19 cellular contexts compared by ENCODE assay signal in the genomic region with DNA sequence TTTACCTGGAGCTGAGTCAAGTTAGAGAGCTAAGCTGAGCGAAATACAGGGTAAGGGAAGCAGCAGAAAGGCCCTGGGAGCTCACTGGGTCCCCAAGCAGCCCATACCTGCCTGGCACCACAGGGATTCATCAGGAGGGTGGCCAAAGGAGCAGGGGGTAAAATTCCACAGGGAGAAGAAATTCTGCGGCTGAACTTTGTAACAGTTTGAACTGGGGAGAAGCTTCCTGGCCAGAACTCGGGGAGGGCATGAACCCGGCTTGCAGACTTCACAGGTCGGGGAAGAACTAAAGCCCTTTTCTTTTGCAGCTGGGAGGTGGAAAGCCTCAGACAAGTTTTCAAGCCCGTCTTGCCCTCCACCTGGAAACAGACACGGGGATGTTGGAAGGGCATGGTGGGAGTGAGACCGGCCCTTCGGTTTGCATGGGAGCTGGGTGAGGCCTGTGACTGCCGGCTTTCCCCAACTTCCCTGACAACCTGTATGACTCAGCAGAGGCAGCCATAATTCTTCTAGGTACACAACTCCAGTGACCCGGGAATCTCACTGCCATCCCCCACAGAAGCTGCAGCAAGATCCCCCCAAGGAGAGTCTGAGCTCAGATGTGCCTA. TPM values are rescaled to one million over a fixed set of nuclear protein-coding genes. Genes with fewer than 3 reads are reported as not detected.
A peak's percentile ranks its signal among the peaks of the same experiment; 100 is the strongest.
DNase-seq lines count a peak whose midpoint lies in the region; ATAC-seq, FAIRE-seq and TF ChIP-seq lines count a peak whose summit lies in the region.
"Had no signal": no experiment of that assay in that cellular context is flagged by ENCODE, and none has a peak within 500 bp of the region (broad histone marks: within the 10 kb centered on the region; RNA-seq: fewer than 3 reads in every experiment).

No MANE protein-coding gene starts in this region.

- H2BK15ac ChIP-seq in H9 (ENCODE audit: low read depth, low read length), result no peak overlapping the region

- H2BK20ac ChIP-seq in H9 (ENCODE audit: low read depth, low read length, poor library complexity, severe bottlenecking), result no peak overlapping the region

- no peak overlapping the region for H4K5ac ChIP-seq in H9 (ENCODE audit: insufficient read length, low read depth, low read length)

- H4K91ac ChIP-seq in H9 (ENCODE audit: insufficient read length, low read depth, low read length), result no peak overlapping the region

- FAIRE-seq in RCC 7860 (lab: Jason Lieb, UNC), result no peak

- H3K18ac ChIP-seq in H9 (ENCODE audit: insufficient read length, low read depth, low read length), result no peak overlapping the region

- no peak overlapping the region for H2BK120ac ChIP-seq in H9 (ENCODE audit: low read depth, low read length, poor library complexity, severe bottlenecking)

- H3K27me3 ChIP-seq in CD4-positive, CD25-positive, alpha-beta regulatory T cell (ENCODE audit: control insufficient read depth, insufficient read depth, low read length), result no peaks in the 10 kb centered on the region
- H3K27me3 ChIP-seq in CD8-positive, alpha-beta T cell (ENCODE audit: insufficient read depth, low read length), result no peaks in the 10 kb centered on the region
- no peaks in the 10 kb centered on the region for H3K27me3 ChIP-seq in H9 (ENCODE audit: insufficient read depth, low read length)
- H3K27me3 ChIP-seq: adrenal gland, BE2C, thyroid gland had no signal

- TF ChIP-seq CTCF in CD8-positive, alpha-beta T cell (IDR thresholded peaks at IDR 0.05), result no peak
- TF ChIP-seq CTCF in H9 (conservative IDR thresholded peaks at IDR 0.05), result no peak

- H3K4me1 ChIP-seq in CD4-positive, CD25-positive, alpha-beta regulatory T cell (ENCODE audit: control insufficient read depth, insufficient read depth, low read length, poor library complexity, severe bottlenecking), result peaks cover 44% of the 10 kb centered on the region
- H3K4me1 ChIP-seq in CD8-positive, alpha-beta T cell (ENCODE audit: insufficient read depth, low read length), result peaks cover 42% of the 10 kb centered on the region
- H3K4me1 ChIP-seq in H9 (ENCODE audit: insufficient read depth, low read length), result no peaks in the 10 kb centered on the region
- H3K4me1 ChIP-seq: adrenal gland, BE2C had no signal

- no peaks in the 10 kb centered on the region for H4K20me1 ChIP-seq in H9 (ENCODE audit: control insufficient read depth, insufficient read depth, insufficient read length)

- H3T11ph ChIP-seq in H9 (ENCODE audit: low read length), result no peak overlapping the region

- H3K36me3 Mint-ChIP-seq in CD4-positive, CD25-positive, alpha-beta regulatory T cell, result peaks cover 58% of the 10 kb centered on the region
- peaks cover 60% of the 10 kb centered on the region for H3K36me3 Mint-ChIP-seq in CD8-positive, alpha-beta T cell
- H3K36me3 Mint-ChIP-seq in activated T-cell treated with anti-CD3 and anti-CD28 coated beads, Interleukin-2, amount 50 U/mL, for 72 hours (ENCODE audit: insufficient read depth in 2 of 2), result peaks cover 33 to 51% of the 10 kb centered on the region in 2 donors
- H3K36me3 Mint-ChIP-seq in H9 (ENCODE audit: insufficient read depth in 1 of 3, low read depth in 3 of 3), result peaks cover 29 to 54% (median 53%) of the 10 kb centered on the region in 3 experiments

- CTCF ChIA-PET in CD8-positive, alpha-beta T cell (lab: Charles Lee), result interaction anchor here (0.8 to 3.6 kb wide), 9 partner anchors 9 to 104 kb away, joined by 3 to 26 read pairs (median 7); a partner anchor contains a TSS

- H4K8ac ChIP-seq in H9 (replicated peaks; ENCODE audit: insufficient read length, low read depth, low read length), result no peak overlapping the region

- H3K4ac ChIP-seq in H9 (ENCODE audit: low read depth, low read length), result no peak overlapping the region

- no peak overlapping the region for H2BK12ac ChIP-seq in H9 (ENCODE audit: insufficient read length, low read depth, low read length)

- no peak overlapping the region for H3K56ac ChIP-seq in H9 (ENCODE audit: insufficient read length, low read depth, low read length)

- POLR2A ChIA-PET in CD8-positive, alpha-beta T cell (lab: Charles Lee), result interaction anchor here (0.8 to 3.5 kb wide), 6 partner anchors 11 to 104 kb away, joined by 3 to 31 read pairs (median 5); a partner anchor contains a TSS

- peaks cover 0 to 25% (median 17%) of the 10 kb centered on the region in 7 donors for H3K9me3 Mint-ChIP-seq in CD4-positive, CD25-positive, alpha-beta regulatory T cell
- peaks cover 24% of the 10 kb centered on the region for H3K9me3 Mint-ChIP-seq in CD8-positive, alpha-beta T cell
- H3K9me3 Mint-ChIP-seq in activated T-cell treated with anti-CD3 and anti-CD28 coated beads, Interleukin-2, amount 50 U/mL, for 72 hours, result peaks cover 9 to 18% of the 10 kb centered on the region in 2 donors
- H3K9me3 Mint-ChIP-seq in H9, result peaks cover 38 to 40% of the 10 kb centered on the region in 2 experiments

- no peaks in the 10 kb centered on the region for H3K79me1 ChIP-seq in H9 (ENCODE audit: insufficient read depth, low read depth, low read length, poor library complexity, severe bottlenecking)

- intact Hi-C loops in CD8-positive, alpha-beta T cell (cut with DNase I, micrococcal nuclease), result loop anchor here (1.0 to 10.0 kb wide), 2 partner anchors 11 to 447 kb away; a partner anchor contains a TSS

- H3K27ac ChIP-seq in CD4-positive, CD25-positive, alpha-beta regulatory T cell (ENCODE audit: insufficient read depth, low read length, poor library complexity, severe bottlenecking), result peak overlapping the region; percentile 70
- peak overlapping the region; percentile 25 for H3K27ac ChIP-seq in CD8-positive, alpha-beta T cell (ENCODE audit: low read depth, low read length)
- no peak overlapping the region for H3K27ac ChIP-seq in H9 (ENCODE audit: insufficient read length, low read depth, low read length)
- H3K27ac ChIP-seq: adrenal gland, thyroid gland had no signal

- no peak overlapping the region for H3K9ac ChIP-seq in H9 (ENCODE audit: extremely low read depth, insufficient read length, low read length)

- H3K27ac Mint-ChIP-seq in CD4-positive, CD25-positive, alpha-beta regulatory T cell, result peak overlapping the region; percentile 97 to 100 (median 98)
- H3K27ac Mint-ChIP-seq in CD8-positive, alpha-beta T cell, result peak overlapping the region; percentile 98
- H3K27ac Mint-ChIP-seq in activated T-cell treated with anti-CD3 and anti-CD28 coated beads, Interleukin-2, amount 50 U/mL, for 72 hours, result peak overlapping the region; percentile 48
- H3K27ac Mint-ChIP-seq in H9, result 0 out of 7 replicates have a peak overlapping the region, but pooled peaks of 1 of the 3 experiments have one; percentile 10

- H3K4me2 ChIP-seq in H9 (ENCODE audit: insufficient read depth, insufficient read length, low read length), result no peak overlapping the region

- no peaks in the 10 kb centered on the region for H3K9me3 ChIP-seq in CD4-positive, CD25-positive, alpha-beta regulatory T cell (ENCODE audit: control insufficient read depth in 2 of 2, low read length in 2 of 2)
- H3K9me3 ChIP-seq in CD8-positive, alpha-beta T cell (ENCODE audit: low read length), result no peaks in the 10 kb centered on the region
- no peaks in the 10 kb centered on the region for H3K9me3 ChIP-seq in H9 (ENCODE audit: control insufficient read depth, low read depth, low read length)
- H3K9me3 ChIP-seq: adrenal gland, BE2C, thyroid gland had no signal

- H2BK5ac ChIP-seq in H9 (ENCODE audit: insufficient read length, low read length), result no peak overlapping the region

- H3K14ac ChIP-seq in H9 (ENCODE audit: insufficient read depth, low read length), result no peak overlapping the region

- no peak overlapping the region for H3K23ac ChIP-seq in H9 (ENCODE audit: insufficient read length, low read depth, low read length)

- H3K79me2 ChIP-seq in H9 (ENCODE audit: insufficient read depth, low read length), result no peaks in the 10 kb centered on the region

- no peak for ATAC-seq in CD4-positive, CD25-positive, alpha-beta regulatory T cell (ENCODE audit: low read depth in 2 of 2)
- ATAC-seq in CD8-positive, alpha-beta T cell, result no peak
- ATAC-seq in activated T-cell treated with anti-CD3 and anti-CD28 coated beads, Interleukin-2, amount 50 U/mL, for 72 hours (replicated peaks in 1 of 2), result no peak
- ATAC-seq: left cardiac atrium, right cardiac atrium, SK-N-SH treated with all-trans-retinoic acid at 6 μM for 48 hours had no signal

- H3K36me3 ChIP-seq in CD4-positive, CD25-positive, alpha-beta regulatory T cell (ENCODE audit: control insufficient read depth, insufficient read depth, low read length), result peaks cover 27% of the 10 kb centered on the region
- H3K36me3 ChIP-seq in CD8-positive, alpha-beta T cell (ENCODE audit: insufficient read depth, low read length), result peaks cover 3% of the 10 kb centered on the region

- no peaks in the 10 kb centered on the region for H3K27me3 Mint-ChIP-seq in CD4-positive, CD25-positive, alpha-beta regulatory T cell
- no peaks in the 10 kb centered on the region for H3K27me3 Mint-ChIP-seq in CD8-positive, alpha-beta T cell (ENCODE audit: low read depth)
- H3K27me3 Mint-ChIP-seq in activated T-cell treated with anti-CD3 and anti-CD28 coated beads, Interleukin-2, amount 50 U/mL, for 72 hours (ENCODE audit: low read depth), result no peaks in the 10 kb centered on the region
- H3K27me3 Mint-ChIP-seq in H9 (ENCODE audit: low read depth), result no peaks in the 10 kb centered on the region; the same call in 1 of the 2 replicates

- H2AK5ac ChIP-seq in H9 (ENCODE audit: insufficient read length, low read length), result no peak overlapping the region

- H3K4me3 ChIP-seq in CD4-positive, CD25-positive, alpha-beta regulatory T cell (ENCODE audit: low read depth, low read length), result peak overlapping the region; percentile 77
- peak overlapping the region; percentile 17 for H3K4me3 ChIP-seq in CD8-positive, alpha-beta T cell (ENCODE audit: low read depth, low read length)
- H3K4me3 ChIP-seq: adrenal gland, thyroid gland had no signal

- peak overlapping the region; percentile 64 to 88 (median 82) for H3K4me3 Mint-ChIP-seq in CD4-positive, CD25-positive, alpha-beta regulatory T cell
- peak overlapping the region; percentile 78 for H3K4me3 Mint-ChIP-seq in CD8-positive, alpha-beta T cell
- peak overlapping the region; percentile 65 to 78 for H3K4me3 Mint-ChIP-seq in activated T-cell treated with anti-CD3 and anti-CD28 coated beads, Interleukin-2, amount 50 U/mL, for 72 hours
- H3K4me3 Mint-ChIP-seq in H9, result no peak overlapping the region

- H3K4me1 Mint-ChIP-seq in CD4-positive, CD25-positive, alpha-beta regulatory T cell, result peaks cover 30 to 95% (median 62%) of the 10 kb centered on the region in 4 donors
- H3K4me1 Mint-ChIP-seq in CD8-positive, alpha-beta T cell (ENCODE audit: low read depth), result peaks cover 67% of the 10 kb centered on the region
- peaks cover 45% of the 10 kb centered on the region for H3K4me1 Mint-ChIP-seq in activated T-cell treated with anti-CD3 and anti-CD28 coated beads, Interleukin-2, amount 50 U/mL, for 72 hours (ENCODE audit: low read depth)
- peaks cover 6 to 16% of the 10 kb centered on the region in 2 experiments; a peak in 3 of 4 replicates for H3K4me1 Mint-ChIP-seq in H9

- H3K23me2 ChIP-seq in H9 (ENCODE audit: insufficient read length, low read depth, low read length, poor library complexity, severe bottlenecking), result no peaks in the 10 kb centered on the region

- no CpG with 5 or more reads among the region's 11 CpGs for WGBS in H9 (ENCODE audit: extremely low coverage, insufficient read length, low lambda C conversion rate)

- H2AFZ ChIP-seq in H9 (ENCODE audit: low read length), result no peak overlapping the region

- DNase-seq in CD4-positive, CD25-positive, alpha-beta regulatory T cell, result no peak
- peak in 1 of 7 experiments; percentile 57 for DNase-seq in CD8-positive, alpha-beta T cell
- no peak for DNase-seq in activated T-cell treated with anti-CD3 and anti-CD28 coated beads, Interleukin-2, amount 50 U/mL, for 72 hours
- peak; percentile 15 for DNase-seq in glomerular visceral epithelial cell (ENCODE audit: extremely low spot score)
- DNase-seq in DMS79 treated with DMSO at 0.1 percent for 48 hours (lab: John Stamatoyannopoulos, UW), result no peak
- DNase-seq in RCC 7860 (ENCODE audit: low spot score), result no peak
- DNase-seq in H9, result no peak
- DNase-seq: hypothalamus, IMR-90, left cardiac atrium, MV-4-11, NCI-H2081 treated with DMSO at 0.1 percent for 48 hours, NCI-H524 had no signal

RNA-seq across cellular contexts. Expression of a gene that starts 11.3 kb away (rescaled TPM):
- total RNA-seq in CD4-positive, CD25-positive, alpha-beta regulatory T cell, result 69.5 TPM
- polyA plus RNA-seq in CD4-positive, CD25-positive, alpha-beta regulatory T cell, result 100 to 1,000 TPM in 3 of 4 donors, 10 to 100 TPM in 1; 99.1 to 146 (median 123) TPM
- 10 to 100 TPM; 14.3 to 16.8 TPM for total RNA-seq in CD8-positive, alpha-beta T cell
- 10 to 100 TPM; 40.5 to 41.5 TPM for total RNA-seq in activated T-cell treated with anti-CD3 and anti-CD28 coated beads, Interleukin-2, amount 50 U/mL, for 72 hours
- total RNA-seq in H9 (2021), result 8.8 and 10.5 TPM in 2 replicates

RNA-seq across cellular contexts. Expression of a gene that starts 44.5 kb away (rescaled TPM):
- total RNA-seq in CD4-positive, CD25-positive, alpha-beta regulatory T cell, result not detected
- polyA plus RNA-seq in CD4-positive, CD25-positive, alpha-beta regulatory T cell, result under 1 TPM in 1 of 4 donors, not detected in 3; 0.25 TPM
- not detected for total RNA-seq in CD8-positive, alpha-beta T cell
- total RNA-seq in activated T-cell treated with anti-CD3 and anti-CD28 coated beads, Interleukin-2, amount 50 U/mL, for 72 hours, result under 1 TPM in 1 of 2 donors, not detected in 1; 0.25 TPM
- total RNA-seq in H9 (2021), result not detected in 2 replicates
- total RNA-seq: activated CD8-positive, alpha-beta memory T cell treated with anti-CD3 and anti-CD28 coated beads for 36 hours; adrenal gland; IMR-90; left cardiac atrium; thyroid gland had no signal
- polyA plus RNA-seq: adrenal gland, IMR-90 had no signal

RNA-seq across cellular contexts. Expression of a gene that starts 58.3 kb away (rescaled TPM):
- total RNA-seq in CD4-positive, CD25-positive, alpha-beta regulatory T cell, result 0.94 TPM
- polyA plus RNA-seq in CD4-positive, CD25-positive, alpha-beta regulatory T cell, result 1 to 10 TPM; 1.3 to 4.0 (median 2.8) TPM
- under 1 TPM; 0.44 to 0.65 TPM for total RNA-seq in CD8-positive, alpha-beta T cell
- 1 to 10 TPM; 2.1 to 4.4 TPM for total RNA-seq in activated T-cell treated with anti-CD3 and anti-CD28 coated beads, Interleukin-2, amount 50 U/mL, for 72 hours
- 0.79 and 0.86 TPM in 2 replicates for total RNA-seq in H9 (2021)
- total RNA-seq: IMR-90, left cardiac atrium had no signal
- polyA plus RNA-seq: IMR-90 had no signal

Comparison
In these comparisons a context has a peak if more than half of its experiments do, and no peak if none do; other contexts are left out.
1. H3K4me3 Mint-ChIP-seq: peak in CD4-positive, CD25-positive, alpha-beta regulatory T cell (4 of 4), CD8-positive, alpha-beta T cell (single experiment) and activated T-cell treated with anti-CD3 and anti-CD28 coated beads, Interleukin-2, amount 50 U/mL, for 72 hours (2 of 2); none in H9 (0 of 2).